Comparison of ENCODE assay signal across 20 cellular contexts in genomic region chr5:133226186-133226585, GRCh38.
A peak's percentile ranks its signal among the peaks of the same experiment; 100 is the strongest.
DNase-seq lines count a peak whose midpoint lies in the region; ATAC-seq and TF ChIP-seq lines count a peak whose summit lies in the region.
"Had no signal": no experiment of that assay in that cellular context is flagged by ENCODE, and none has a peak within 500 bp of the region (broad histone marks: within the 10 kb centered on the region; RNA-seq: fewer than 3 reads in every experiment).

No MANE protein-coding gene starts in this region.

- H3K9me2 ChIP-seq in PC-3 (replicated peaks; ENCODE audit: low read length) (no peaks in the 10 kb centered on the region), MM.1S (replicated peaks; ENCODE audit: insufficient read depth, low read length) (no peaks in the 10 kb centered on the region)
- H3K9me2 ChIP-seq: SK-N-SH had no signal

- TF ChIP-seq POLR2A in gastrocnemius medialis (IDR thresholded peaks at IDR 0.05) = no peak

- H3K27me3 ChIP-seq in AG04450 (ENCODE audit: control insufficient read depth, insufficient read depth, low read length) (peaks cover 4% of the 10 kb centered on the region), PC-3 (ENCODE audit: low read length) (no peaks in the 10 kb centered on the region), foreskin keratinocyte (no peaks in the 10 kb centered on the region), gastrocnemius medialis (no peaks in the 10 kb centered on the region), MM.1S (replicated peaks; ENCODE audit: insufficient read depth, low read length) (no peaks in the 10 kb centered on the region)
- H3K27me3 ChIP-seq: BLaER1, gastroesophageal sphincter had no signal

- H3K36me3 ChIP-seq in PC-3 (ENCODE audit: low read depth, low read length) (no peaks in the 10 kb centered on the region), gastrocnemius medialis (no peaks in the 10 kb centered on the region), MM.1S (replicated peaks; ENCODE audit: insufficient read depth, low read length) (no peaks in the 10 kb centered on the region)
- H3K36me3 ChIP-seq: BLaER1, gastroesophageal sphincter, thoracic aorta had no signal

- in situ Hi-C loops in gastrocnemius medialis (cut with MboI; ENCODE audit: low sequenced_read_pairs in 4 of 4) = no loop called here

- H3K27me3 Mint-ChIP-seq in activated T-cell treated with anti-CD3 and anti-CD28 coated beads, Interleukin-2, amount 50 U/mL, for 24 hours = no peaks in the 10 kb centered on the region
- H3K27me3 Mint-ChIP-seq: activated naive CD8-positive, alpha-beta T cell had no signal

- ATAC-seq in PC-3 (no peak), foreskin keratinocyte (no peak), gastrocnemius medialis (peak in 1 of 2 donors; percentile 16), GM18858 (IDR thresholded peaks at IDR 0.05; ENCODE audit: unreplicated experiment) (no peak)
- ATAC-seq: gastroesophageal sphincter; stimulated activated effector memory CD8-positive, alpha-beta T cell treated with anti-CD3 and anti-CD28 coated beads, Interleukin-12 subunit alpha, Interleukin-12 subunit beta, amount 100 ng/mL, for 72 hours had no signal

- H4K20me1 ChIP-seq in PC-3 (ENCODE audit: low read length) (no peaks in the 10 kb centered on the region), MM.1S (ENCODE audit: insufficient read depth, low read length) (no peaks in the 10 kb centered on the region)
- H4K20me1 ChIP-seq: BLaER1 had no signal

- CTCF ChIA-PET in AG04450 (lab: Charles Lee) (interaction anchor here (1.4 kb wide), 1 partner anchor 22 kb away, joined by 3 read pairs; no protein-coding TSS in a partner anchor), PC-3 (lab: Charles Lee) (no interaction called here)

- H3K4me3 ChIP-seq in AG04450 (ENCODE audit: low read depth, low read length) = no peak overlapping the region
- no peak overlapping the region for H3K4me3 ChIP-seq in PC-3 (ENCODE audit: low read length)
- no peak overlapping the region for H3K4me3 ChIP-seq in gastrocnemius medialis
- H3K4me3 ChIP-seq in MM.1S (ENCODE audit: low read length) = no peak overlapping the region
- H3K4me3 ChIP-seq: BLaER1, gastroesophageal sphincter, thoracic aorta had no signal

- H3K4me1 Mint-ChIP-seq in activated T-cell treated with anti-CD3 and anti-CD28 coated beads, Interleukin-2, amount 50 U/mL, for 24 hours (ENCODE audit: low read depth) = no peaks in the 10 kb centered on the region
- H3K4me1 Mint-ChIP-seq: stimulated activated effector memory CD8-positive, alpha-beta T cell treated with anti-CD3 and anti-CD28 coated beads, Interleukin-12 subunit alpha, Interleukin-12 subunit beta, amount 100 ng/mL, for 72 hours had no signal

- no peak overlapping the region for H3K27ac Mint-ChIP-seq in activated T-cell treated with anti-CD3 and anti-CD28 coated beads, Interleukin-2, amount 50 U/mL, for 24 hours
- H3K27ac Mint-ChIP-seq: activated naive CD8-positive, alpha-beta T cell; activated T-helper 2 cell treated with anti-CD3 and anti-CD28 coated beads, Interferon-gamma antibody, Interleukin-2, Interleukin-4, amounts not matched to agents 10 μg/mL and 5 μg/mL and 100 μg/mL, durations not matched to agents 14 hours and 24 hours and 36 hours; stimulated activated effector memory CD8-positive, alpha-beta T cell treated with anti-CD3 and anti-CD28 coated beads, Interleukin-12 subunit alpha, Interleukin-12 subunit beta, amount 100 ng/mL, for 72 hours had no signal

- H3K9me3 ChIP-seq in AG04450 (ENCODE audit: control insufficient read depth, insufficient read depth, low read length) (no peaks in the 10 kb centered on the region; the same call in 1 of the 2 replicates), PC-3 (ENCODE audit: low read length) (no peaks in the 10 kb centered on the region), gastrocnemius medialis (no peaks in the 10 kb centered on the region), MM.1S (replicated peaks; ENCODE audit: insufficient read depth, low read length) (no peaks in the 10 kb centered on the region)
- H3K9me3 ChIP-seq: BLaER1, gastroesophageal sphincter, SK-N-SH, thoracic aorta had no signal

- no peaks in the 10 kb centered on the region for H3K79me2 ChIP-seq in PC-3 (ENCODE audit: low read length)
- H3K79me2 ChIP-seq in MM.1S (ENCODE audit: low read length) = no peaks in the 10 kb centered on the region

- no peaks in the 10 kb centered on the region for H3F3A ChIP-seq in PC-3 (ENCODE audit: low read length, unreplicated experiment)
- H3F3A ChIP-seq in MM.1S (ENCODE audit: insufficient read depth, low read length) = no peaks in the 10 kb centered on the region

- H3K9me3 Mint-ChIP-seq in activated T-cell treated with anti-CD3 and anti-CD28 coated beads, Interleukin-2, amount 50 U/mL, for 24 hours = no peaks in the 10 kb centered on the region
- H3K9me3 Mint-ChIP-seq: activated T-helper 2 cell treated with anti-CD3 and anti-CD28 coated beads, Interferon-gamma antibody, Interleukin-2, Interleukin-4, amounts not matched to agents 10 μg/mL and 5 μg/mL and 100 μg/mL, durations not matched to agents 14 hours and 24 hours and 36 hours; stimulated activated effector memory CD8-positive, alpha-beta T cell treated with anti-CD3 and anti-CD28 coated beads, Interleukin-12 subunit alpha, Interleukin-12 subunit beta, amount 100 ng/mL, for 72 hours had no signal

- H3K9ac ChIP-seq in PC-3 (ENCODE audit: low read length) (no peak overlapping the region), MM.1S (ENCODE audit: low read length) (no peak overlapping the region)
- H3K9ac ChIP-seq: BLaER1, SK-N-SH had no signal

- no peaks in the 10 kb centered on the region for H3K36me3 Mint-ChIP-seq in activated T-cell treated with anti-CD3 and anti-CD28 coated beads, Interleukin-2, amount 50 U/mL, for 24 hours (ENCODE audit: low read depth)
- H3K36me3 Mint-ChIP-seq: stimulated activated effector memory CD8-positive, alpha-beta T cell treated with anti-CD3 and anti-CD28 coated beads, Interleukin-12 subunit alpha, Interleukin-12 subunit beta, amount 100 ng/mL, for 72 hours had no signal

- TF ChIP-seq CTCF in AG04450 (IDR thresholded peaks at IDR 0.05; ENCODE audit: low read depth, low read length) = no peak
- TF ChIP-seq CTCF in PC-3 (conservative IDR thresholded peaks at IDR 0.05; ENCODE audit: low read depth, low read length) = no peak
- TF ChIP-seq CTCF in foreskin keratinocyte (conservative IDR thresholded peaks at IDR 0.05) = no peak
- TF ChIP-seq CTCF in gastrocnemius medialis (IDR thresholded peaks at IDR 0.05 in 4 of 5, conservative IDR thresholded peaks at IDR 0.05 in 1 of 5) = no peak
- no peak for TF ChIP-seq CTCF in MM.1S (IDR thresholded peaks at IDR 0.05; ENCODE audit: low read length)

- 0 out of 2 replicates have a peak overlapping the region, but pooled peaks have one; percentile 34 for H3K4me2 ChIP-seq in PC-3 (ENCODE audit: low read length)
- H3K4me2 ChIP-seq in MM.1S (ENCODE audit: low read depth, low read length) = no peak overlapping the region
- H3K4me2 ChIP-seq: BLaER1, SK-N-SH had no signal

- DNase-seq in AG04450 (ENCODE audit: low read depth, low spot score) (no peak), PC-3 (no peak), foreskin keratinocyte (no peak), gastrocnemius medialis (no peak), NCI-H146 (lab: John Stamatoyannopoulos, UW) (no peak), MM.1S (no peak)
- DNase-seq in activated T-cell treated with anti-CD3 and anti-CD28 coated beads, Interleukin-2, amount 50 U/mL, for 24 hours = no peak
- DNase-seq: activated CD4-positive, alpha-beta T cell treated with anti-CD3 and anti-CD28 coated beads, Interleukin-2, amount 50 U/mL, for 4 hours; activated CD8-positive, alpha-beta memory T cell treated with anti-CD3 and anti-CD28 coated beads, Interleukin-2, amount 50 U/mL, for 4 hours; GOT3; kidney; NCI-H510A; SK-N-SH had no signal

- BruUV-seq in PC-3 (replicated peaks; lab: Mats Ljungman, UMichigan) = no TSS peak

- intact Hi-C loops in PC-3 (cut with micrococcal nuclease) = no loop called here
- intact Hi-C loops in gastrocnemius medialis (cut with DNase I; ENCODE audit: low total_unique reads) = loop anchor here (2.0 kb wide), 2 partner anchors 19 to 61 kb away; no protein-coding TSS in a partner anchor

- H3K4me3 Mint-ChIP-seq in activated T-cell treated with anti-CD3 and anti-CD28 coated beads, Interleukin-2, amount 50 U/mL, for 24 hours = no peak overlapping the region
- H3K4me3 Mint-ChIP-seq: activated naive CD8-positive, alpha-beta T cell; stimulated activated effector memory CD8-positive, alpha-beta T cell treated with anti-CD3 and anti-CD28 coated beads, Interleukin-12 subunit alpha, Interleukin-12 subunit beta, amount 100 ng/mL, for 72 hours had no signal

- H3K27ac ChIP-seq in AG04450 (ENCODE audit: low read depth, low read length) (peak overlapping the region; percentile 57), PC-3 (ENCODE audit: low read length) (no peak overlapping the region), foreskin keratinocyte (peak overlapping the region; percentile 91), gastrocnemius medialis (peak overlapping the region; percentile 69 to 84 (median 75)), MM.1S (ENCODE audit: low read length) (no peak overlapping the region)
- H3K27ac ChIP-seq: BLaER1, gastroesophageal sphincter, thoracic aorta had no signal

- POLR2A ChIA-PET in AG04450 (lab: Yijun Ruan, JAX) (interaction anchor here (2.0 kb wide), 1 partner anchor 21 kb away, joined by 9 read pairs; no protein-coding TSS in a partner anchor), PC-3 (lab: Charles Lee; ENCODE audit: unreplicated experiment) (no interaction called here)

- peaks cover 11% of the 10 kb centered on the region for H3K4me1 ChIP-seq in PC-3 (ENCODE audit: insufficient read depth, low read length)
- peaks cover 53% of the 10 kb centered on the region for H3K4me1 ChIP-seq in foreskin keratinocyte
- peaks cover 8 to 13% of the 10 kb centered on the region in 2 donors for H3K4me1 ChIP-seq in gastrocnemius medialis
- no peaks in the 10 kb centered on the region for H3K4me1 ChIP-seq in MM.1S (ENCODE audit: low read length)
- H3K4me1 ChIP-seq: gastroesophageal sphincter had no signal

- H2AFZ ChIP-seq in PC-3 (ENCODE audit: low read length) = no peak overlapping the region
- no peak overlapping the region for H2AFZ ChIP-seq in MM.1S (ENCODE audit: low read length)

Comparison
In these comparisons a context has a peak if more than half of its experiments do, and no peak if none do; other contexts are left out.
1. H3K27ac ChIP-seq: peak in AG04450 (single experiment), foreskin keratinocyte (single experiment) and gastrocnemius medialis (4 of 4); none in PC-3 (single experiment) and MM.1S (single experiment).